In the genomic region with DNA sequence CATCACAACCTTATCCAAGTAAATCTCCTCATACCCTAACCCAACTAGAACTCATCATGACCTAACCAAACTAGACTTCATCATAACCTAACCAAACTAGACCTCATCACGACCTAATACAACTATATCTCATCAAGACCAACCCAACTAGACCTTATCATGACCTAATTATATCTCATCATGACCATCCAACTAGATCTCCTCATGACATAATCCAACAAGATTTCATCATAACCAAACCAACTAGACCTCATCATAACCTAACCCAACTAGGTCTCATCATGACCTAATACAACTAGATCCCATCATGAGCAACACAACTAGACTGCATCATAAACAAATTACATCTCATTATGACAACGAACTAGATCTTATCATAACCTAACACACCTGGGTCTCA, we compare ENCODE assay signal across 8 cellular contexts.
"Had no signal": no experiment of that assay in that cellular context is flagged by ENCODE, and none has a peak within 500 bp of the region (broad histone marks: within the 10 kb centered on the region; RNA-seq: fewer than 3 reads in every experiment).

No MANE protein-coding gene starts in this region.

- H3K27ac ChIP-seq: KMS-11 had no signal

- ATAC-seq: GM23338 had no signal

- H3K4me3 Mint-ChIP-seq: GM23338, H9, HFFc6, IgD-negative memory B cell had no signal

- H3K9ac ChIP-seq: KMS-11 had no signal

- DNase-seq: H9, HCEC 1CT, HFFc6, KBM-7 had no signal

- H3K27me3 Mint-ChIP-seq: IgD-negative memory B cell had no signal

- H3K27ac Mint-ChIP-seq: GM23338, H9, HFFc6, IgD-negative memory B cell had no signal

- FAIRE-seq: H54 had no signal

- H2AFZ ChIP-seq: GM23338 had no signal

- H3K4me2 ChIP-seq: GM23338, KMS-11 had no signal

- H3K4me3 ChIP-seq: GM23338 had no signal

- H3K9me3 Mint-ChIP-seq: GM23338, HFFc6, IgD-negative memory B cell had no signal

- H3K4me1 Mint-ChIP-seq: IgD-negative memory B cell had no signal
